ENCODE assay signal across 17 cellular contexts in genomic region chr4:85744950-85745349, GRCh38.
DNase-seq lines count a peak whose midpoint lies in the region; ATAC-seq and TF ChIP-seq lines count a peak whose summit lies in the region.
"Had no signal": no experiment of that assay in that cellular context is flagged by ENCODE, and none has a peak within 500 bp of the region (broad histone marks: within the 10 kb centered on the region; RNA-seq: fewer than 3 reads in every experiment).

No MANE protein-coding gene starts in this region.

- no peak overlapping the region for H3K4me3 Mint-ChIP-seq in activated CD4-positive, alpha-beta T cell treated with anti-CD3 and anti-CD28 coated beads, Interleukin-2, amount 10 ng/mL, durations not matched to agents 24 days and 14 days

- no peaks in the 10 kb centered on the region for H3K4me1 Mint-ChIP-seq in activated CD4-positive, alpha-beta T cell treated with anti-CD3 and anti-CD28 coated beads, Interleukin-2, amount 10 ng/mL, durations not matched to agents 24 days and 14 days

- TF ChIP-seq CTCF in A673 (conservative IDR thresholded peaks at IDR 0.05; ENCODE audit: low read depth, low read length): no peak
- TF ChIP-seq CTCF in RWPE1 (conservative IDR thresholded peaks at IDR 0.05; ENCODE audit: low read depth): no peak

- no peaks in the 10 kb centered on the region for H3K9me3 Mint-ChIP-seq in activated CD4-positive, alpha-beta T cell treated with anti-CD3 and anti-CD28 coated beads, Interleukin-2, amount 10 ng/mL, durations not matched to agents 24 days and 14 days

- H3K36me3 Mint-ChIP-seq in activated CD4-positive, alpha-beta T cell treated with anti-CD3 and anti-CD28 coated beads, Interleukin-2, amount 10 ng/mL, durations not matched to agents 24 days and 14 days (ENCODE audit: low read depth): no peaks in the 10 kb centered on the region

- H2BK5ac ChIP-seq in mesendoderm (ENCODE audit: low read length): no peak overlapping the region

- H3K9ac ChIP-seq in mesendoderm (ENCODE audit: low read length): no peak overlapping the region

- DNase-seq in A673 (ENCODE audit: low spot score) (peak; percentile 49), HEK293T (ENCODE audit: extremely low spot score) (peak; percentile 9), RWPE1 (ENCODE audit: low spot score) (peak; percentile 38), iris pigment epithelial cell (ENCODE audit: low read depth) (peak; percentile 82), NCI-H774 (lab: John Stamatoyannopoulos, UW) (no peak), mesendoderm (no peak)
- no peak for DNase-seq in activated CD4-positive, alpha-beta T cell treated with anti-CD3 and anti-CD28 coated beads, Interleukin-2, amount 10 ng/mL, durations not matched to agents 24 days and 14 days
- DNase-seq: activated effector memory CD4-positive, alpha-beta T cell treated with Interleukin-2 at 50 U/mL for 16 hours; body of pancreas; effector CD8-positive, alpha-beta T cell; gastrocnemius medialis; NCI-H146; posterior cingulate gyrus; thyroid gland had no signal

- no peak overlapping the region for H3K4me3 ChIP-seq in A673 (ENCODE audit: low read depth, low read length, poor library complexity, severe bottlenecking)
- no peak overlapping the region for H3K4me3 ChIP-seq in mesendoderm (ENCODE audit: low read length)
- H3K4me3 ChIP-seq: body of pancreas, gastrocnemius medialis, thyroid gland had no signal

- no peaks in the 10 kb centered on the region for H3K79me2 ChIP-seq in mesendoderm (ENCODE audit: control insufficient read depth, insufficient read depth, low read length)

- POLR2A ChIA-PET in A673 (lab: Charles Lee; ENCODE audit: low non-redundant PET): no interaction called here
- POLR2A ChIA-PET in HEK293T (lab: Yijun Ruan, JAX): interaction anchor here (1.5 kb wide), 1 partner anchor 270 kb away, joined by 5 read pairs; the partner anchor contains the start of gene ARHGAP24
- POLR2A ChIA-PET in RWPE1 (lab: Yijun Ruan, JAX; ENCODE audit: low non-redundant PET): no interaction called here

- H4K5ac ChIP-seq in mesendoderm (ENCODE audit: low read length): no peak overlapping the region

- no TSS peak for BruUV-seq in A673 (replicated peaks; lab: Mats Ljungman, UMichigan)

- no peak overlapping the region for H4K8ac ChIP-seq in mesendoderm (ENCODE audit: low read depth, low read length)

- H2BK15ac ChIP-seq in mesendoderm (replicated peaks; ENCODE audit: low read depth): no peak overlapping the region

- no peak overlapping the region for H2AK5ac ChIP-seq in mesendoderm (ENCODE audit: low read length)

- no peak for ATAC-seq in GM19395 (IDR thresholded peaks at IDR 0.05; ENCODE audit: unreplicated experiment)
- ATAC-seq: body of pancreas, gastrocnemius medialis, HepG2, SK-N-SH treated with all-trans-retinoic acid at 6 μM for 48 hours had no signal

- CTCF ChIA-PET in A673 (lab: Charles Lee): no interaction called here
- CTCF ChIA-PET in HEK293T (lab: Yijun Ruan, JAX): interaction anchor here (0.6 to 0.8 kb wide), 2 partner anchors 96 to 327 kb away, joined by 3 read pairs; no protein-coding TSS in a partner anchor
- CTCF ChIA-PET in RWPE1 (lab: Yijun Ruan, JAX): interaction anchor here (0.6 to 1.3 kb wide), 2 partner anchors 661 to 1657 kb away, joined by 3 read pairs; no protein-coding TSS in a partner anchor

- no peaks in the 10 kb centered on the region for H3K79me1 ChIP-seq in mesendoderm (ENCODE audit: low read length)

- H3K27me3 Mint-ChIP-seq in activated CD4-positive, alpha-beta T cell treated with anti-CD3 and anti-CD28 coated beads, Interleukin-2, amount 10 ng/mL, durations not matched to agents 24 days and 14 days: no peaks in the 10 kb centered on the region

- no peak overlapping the region for H3K18ac ChIP-seq in mesendoderm (ENCODE audit: low read length)

- no peak overlapping the region for H3K4me2 ChIP-seq in mesendoderm (ENCODE audit: low read length)

- H3K27me3 ChIP-seq in A673 (replicated peaks; ENCODE audit: insufficient read depth, low read depth, low read length, poor library complexity): no peaks in the 10 kb centered on the region
- H3K27me3 ChIP-seq in mesendoderm (ENCODE audit: insufficient read depth, low read length, poor library complexity): no peaks in the 10 kb centered on the region
- H3K27me3 ChIP-seq: body of pancreas, gastrocnemius medialis, thyroid gland had no signal

- H3K27ac ChIP-seq in A673 (ENCODE audit: low read depth, low read length, poor library complexity, severe bottlenecking) (no peak overlapping the region), RWPE1 (no peak overlapping the region), mesendoderm (ENCODE audit: low read depth, low read length) (no peak overlapping the region)
- H3K27ac ChIP-seq: thyroid gland had no signal

- intact Hi-C loops in A673 (cut with micrococcal nuclease; ENCODE audit: unreplicated experiment): loop anchor here (5.0 to 10.0 kb wide), 4 partner anchors 250 to 598 kb away; no protein-coding TSS in a partner anchor
- intact Hi-C loops in activated CD4-positive, alpha-beta T cell treated with anti-CD3 and anti-CD28 coated beads, Interleukin-2, amount 10 ng/mL, durations not matched to agents 24 days and 14 days (cut with micrococcal nuclease): loop anchor here (5.0 kb wide), 1 partner anchor 663 kb away; no protein-coding TSS in a partner anchor

- H3K36me3 ChIP-seq in A673 (ENCODE audit: insufficient read depth, low read length, poor library complexity, severe bottlenecking) (no peaks in the 10 kb centered on the region), mesendoderm (ENCODE audit: control insufficient read depth, insufficient read depth, low read length) (no peaks in the 10 kb centered on the region)
- H3K36me3 ChIP-seq: gastrocnemius medialis, thyroid gland had no signal

- no peak overlapping the region for H2BK120ac ChIP-seq in mesendoderm (ENCODE audit: low read depth, low read length)

- H3K56ac ChIP-seq in mesendoderm (ENCODE audit: low read length): no peak overlapping the region

- no peak overlapping the region for H3K27ac Mint-ChIP-seq in activated CD4-positive, alpha-beta T cell treated with anti-CD3 and anti-CD28 coated beads, Interleukin-2, amount 10 ng/mL, durations not matched to agents 24 days and 14 days

- H3K23ac ChIP-seq in mesendoderm (ENCODE audit: low read length): no peak overlapping the region

- peaks cover 27% of the 10 kb centered on the region for H3K4me1 ChIP-seq in A673 (ENCODE audit: insufficient read depth, low read length, poor library complexity, severe bottlenecking)
- no peaks in the 10 kb centered on the region for H3K4me1 ChIP-seq in mesendoderm (ENCODE audit: control insufficient read depth, low read depth, low read length)
- H3K4me1 ChIP-seq: thyroid gland had no signal

- WGBS in mesendoderm (ENCODE audit: extremely low coverage, insufficient coverage, low lambda C conversion rate): no CpG with 5 or more reads among the region's 6 CpGs

- no peak overlapping the region for H3K4ac ChIP-seq in mesendoderm (ENCODE audit: low read depth, low read length)

- H3K9me3 ChIP-seq in A673 (ENCODE audit: low read depth, low read length, poor library complexity, severe bottlenecking): no peaks in the 10 kb centered on the region
- H3K9me3 ChIP-seq: body of pancreas, gastrocnemius medialis, thyroid gland had no signal

TF ChIP-seq in HEK293T, 16 proteins besides CTCF, POLR2A, EP300 and RAD21:
- no peak for TF ChIP-seq NFRKB (IDR thresholded peaks at IDR 0.05)
- no peak for TF ChIP-seq FOXA1 (IDR thresholded peaks at IDR 0.05)
- no peak for TF ChIP-seq PKNOX1 (IDR thresholded peaks at IDR 0.05)
- no peak for TF ChIP-seq SP1 (IDR thresholded peaks at IDR 0.05)
- no peak for TF ChIP-seq FOXM1 (IDR thresholded peaks at IDR 0.05; ENCODE audit: borderline replicate concordance)
- no peak for TF ChIP-seq L3MBTL2 (conservative IDR thresholded peaks at IDR 0.05)
- no peak for TF ChIP-seq FOXK2 (IDR thresholded peaks at IDR 0.05)
- TF ChIP-seq LEF1 (IDR thresholded peaks at IDR 0.05; ENCODE audit: borderline replicate concordance): no peak
- no peak for TF ChIP-seq ELF4 (IDR thresholded peaks at IDR 0.05)
- no peak for TF ChIP-seq HDGF (IDR thresholded peaks at IDR 0.05; ENCODE audit: borderline replicate concordance)
- TF ChIP-seq CTBP1 (IDR thresholded peaks at IDR 0.05; ENCODE audit: borderline replicate concordance): no peak
TF ChIP-seq in HEK293T: peak in this region for 0.

Comparison
In these comparisons a context has a peak if more than half of its experiments do, and no peak if none do; other contexts are left out.
1. DNase-seq: peak in A673 (single experiment), HEK293T (single experiment), RWPE1 (single experiment) and iris pigment epithelial cell (single experiment); none in NCI-H774 (single experiment), mesendoderm (single experiment) and activated CD4-positive, alpha-beta T cell treated with anti-CD3 and anti-CD28 coated beads, Interleukin-2, amount 10 ng/mL, durations not matched to agents 24 days and 14 days (single experiment).